In the genomic region with DNA sequence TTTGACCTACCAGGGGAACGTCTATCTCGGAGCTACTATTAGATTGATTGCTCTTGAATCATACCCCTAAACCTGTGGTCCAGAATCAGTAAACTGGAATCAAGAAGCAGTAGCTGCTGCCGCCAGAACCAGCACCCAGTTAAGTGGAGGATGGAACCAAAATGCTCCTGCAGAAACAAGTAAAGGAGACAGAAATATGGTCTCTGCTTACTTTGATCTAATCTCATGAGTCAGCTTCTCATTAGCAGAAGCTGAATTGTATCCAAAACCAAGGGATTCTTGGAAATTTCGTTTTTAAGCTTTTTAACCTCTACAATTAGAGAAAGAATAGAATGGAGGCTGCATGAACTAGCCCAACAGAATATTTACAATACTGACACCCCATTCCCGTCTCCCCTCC, we compare ENCODE assay signal across 10 cellular contexts. TPM values are rescaled to one million over a fixed set of nuclear protein-coding genes. Genes with fewer than 3 reads are reported as not detected.
A peak's percentile ranks its signal among the peaks of the same experiment; 100 is the strongest.
DNase-seq lines count a peak whose midpoint lies in the region; ATAC-seq, FAIRE-seq and TF ChIP-seq lines count a peak whose summit lies in the region.
"Had no signal": no experiment of that assay in that cellular context is flagged by ENCODE, and none has a peak within 500 bp of the region (broad histone marks: within the 10 kb centered on the region; RNA-seq: fewer than 3 reads in every experiment).

No MANE protein-coding gene starts in this region.

- RAD21 ChIA-PET in GM12878 (lab: Charles Lee; ENCODE audit: unreplicated experiment): interaction anchor here (0.8 to 4.5 kb wide), 10 partner anchors 21 to 145 kb away, joined by 3 to 34 read pairs (median 9); a partner anchor contains a TSS

- peaks cover 63 to 96% (median 85%) of the 10 kb centered on the region in 10 experiments for H3K4me1 ChIP-seq in BLaER1 treated with 17β-estradiol and CSF1 and Interleukin-3, amounts not matched to agents 10 nM and 100 nM
- H3K4me1 ChIP-seq in Karpas-422 (ENCODE audit: low read length) (peaks cover 48% of the 10 kb centered on the region), GM12878 (ENCODE audit: control insufficient read depth, insufficient read depth, low read length) (peaks cover 40% of the 10 kb centered on the region)

- no peak for TF ChIP-seq POLR2A in GM12878 (IDR thresholded peaks at IDR 0.05; ENCODE audit: low read depth, low read length)

- CTCF ChIA-PET in GM12878 (lab: Yijun Ruan, JAX): interaction anchor here (0.7 to 6.4 kb wide), 11 partner anchors 11 to 312 kb away, joined by 3 to 31 read pairs (median 8); a partner anchor contains a TSS

- H3K27me3 ChIP-seq in BLaER1 treated with 17β-estradiol and CSF1 and Interleukin-3, amounts not matched to agents 10 nM and 100 nM: no peaks in the 10 kb centered on the region
- H3K27me3 ChIP-seq in Karpas-422 (ENCODE audit: low read length) (no peaks in the 10 kb centered on the region), GM12878 (replicated peaks in 1 of 2; ENCODE audit: control insufficient read depth in 2 of 2, insufficient read depth in 2 of 2, low read length in 1 of 2) (no peaks in the 10 kb centered on the region)

- H3K36me3 Mint-ChIP-seq in natural killer cell: no peaks in the 10 kb centered on the region

- TF ChIP-seq CTCF in GM12878 (IDR thresholded peaks at IDR 0.05 in 2 of 3, conservative IDR thresholded peaks at IDR 0.05 in 1 of 3; ENCODE audit: control insufficient read depth in 2 of 3, extremely low read depth in 1 of 3, insufficient read depth in 1 of 3, low read depth in 3 of 3, low read length in 3 of 3) (no peak), natural killer cell (IDR thresholded peaks at IDR 0.05) (no peak)

- no peaks in the 10 kb centered on the region for H3K9me2 ChIP-seq in Karpas-422 (replicated peaks; ENCODE audit: insufficient read depth, low read length)

- H4K20me1 ChIP-seq in BLaER1 treated with 17β-estradiol and CSF1 and Interleukin-3, amounts not matched to agents 10 nM and 100 nM: peaks cover 12 to 73% (median 55%) of the 10 kb centered on the region in 11 experiments; a peak in 20 of 22 replicates
- H4K20me1 ChIP-seq in Karpas-422 (ENCODE audit: insufficient read depth, low read depth, low read length) (no peaks in the 10 kb centered on the region; the same call in 1 of the 2 replicates), GM12878 (ENCODE audit: control insufficient read depth, insufficient read depth) (no peaks in the 10 kb centered on the region)

- no peaks in the 10 kb centered on the region for H3K9me3 Mint-ChIP-seq in natural killer cell

- H3K27ac ChIP-seq in BLaER1 treated with 17β-estradiol and CSF1 and Interleukin-3, amounts not matched to agents 10 nM and 100 nM: peak overlapping the region; percentile 64 to 95 (median 90); a peak in 21 of 22 replicates
- H3K27ac ChIP-seq in Karpas-422 (ENCODE audit: low read length) (peak overlapping the region; percentile 92), GM12878 (ENCODE audit: control insufficient read depth, insufficient read depth) (peak overlapping the region; percentile 96)

- peak overlapping the region in 9 of 10 experiments; percentile 21 to 65 (median 51); a peak in 12 of 20 replicates for H3K4me3 ChIP-seq in BLaER1 treated with 17β-estradiol and CSF1 and Interleukin-3, amounts not matched to agents 10 nM and 100 nM
- H3K4me3 ChIP-seq in Karpas-422 (ENCODE audit: low read length): no peak overlapping the region
- H3K4me3 ChIP-seq in GM12878: no peak overlapping the region

- no peak for TF ChIP-seq EP300 in GM12878 (IDR thresholded peaks at IDR 0.05; ENCODE audit: borderline replicate concordance in 1 of 2, control insufficient read depth in 1 of 2, low read depth in 2 of 2, low read length in 2 of 2)

- peak overlapping the region; percentile 92 to 93 for H3K27ac Mint-ChIP-seq in natural killer cell

- intact Hi-C loops in GM12878 (cut with micrococcal nuclease; ENCODE audit: unreplicated experiment): loop anchor here (2.0 kb wide), 1 partner anchor 42 kb away; a partner anchor contains a TSS
- intact Hi-C loops in natural killer cell (cut with micrococcal nuclease): loop anchor here (2.0 kb wide), 1 partner anchor 16 kb away; no protein-coding TSS in a partner anchor

- DNase-seq in Karpas-422: no peak
- DNase-seq in GM12878 (ENCODE audit: low read depth, low spot score): no peak
- DNase-seq in natural killer cell: no peak
- DNase-seq in activated CD4-positive, CD25-positive, alpha-beta regulatory T cell treated with anti-CD3 and anti-CD28 coated beads, Interleukin-2, amount 50 U/mL, for 72 hours: no peak
- no peak for DNase-seq in ecto neural progenitor cell (ENCODE audit: low spot score)
- no peak for DNase-seq in OCI-M2 (lab: John Stamatoyannopoulos, UW; ENCODE audit: unreplicated experiment)
- no peak for DNase-seq in D341Med (ENCODE audit: low spot score)
- DNase-seq: DMS79, NCI-H446 treated with DMSO at 0.1 percent for 48 hours had no signal

- SMC1A ChIA-PET in GM12878 (lab: Charles Lee; ENCODE audit: uncharacterized antibody, unreplicated experiment): interaction anchor here (0.9 to 11.2 kb wide), 19 partner anchors 13 to 245 kb away, joined by 3 to 135 read pairs (median 8); a partner anchor contains a TSS

- WGBS in GM12878 (ENCODE audit: insufficient coverage, insufficient replicate concordance, low lambda C conversion rate, missing lambda C conversion rate): 53% methylated on average over 5 of the region's 5 CpGs

- no peak overlapping the region for H3K4me3 Mint-ChIP-seq in natural killer cell

- no peaks in the 10 kb centered on the region for H3K27me3 Mint-ChIP-seq in natural killer cell (ENCODE audit: low read depth in 2 of 2)

- no peak overlapping the region for H2AFZ ChIP-seq in Karpas-422 (ENCODE audit: low read length)
- no peak overlapping the region for H2AFZ ChIP-seq in GM12878 (ENCODE audit: control insufficient read depth, low read depth, low read length)

- no peak for FAIRE-seq in GM12878 (lab: Jason Lieb, UNC)

- ATAC-seq in GM12878 (no peak), natural killer cell (no peak)

- H3K9ac ChIP-seq in BLaER1 treated with 17β-estradiol and CSF1 and Interleukin-3, amounts not matched to agents 10 nM and 100 nM: peak overlapping the region; percentile 65 to 84 (median 79); a peak in 20 of 22 replicates
- H3K9ac ChIP-seq in Karpas-422 (ENCODE audit: low read length) (no peak overlapping the region), GM12878 (ENCODE audit: control insufficient read depth, insufficient read depth, low read length) (peak overlapping the region; percentile 72; the same call in 1 of the 2 replicates)

- no peak for TF ChIP-seq RAD21 in GM12878 (IDR thresholded peaks at IDR 0.05; ENCODE audit: insufficient read depth, low read depth, low read length)

- H3K36me3 ChIP-seq in BLaER1 treated with 17β-estradiol and CSF1 and Interleukin-3, amounts not matched to agents 10 nM and 100 nM: peaks cover 72 to 96% (median 83%) of the 10 kb centered on the region in 11 experiments
- H3K36me3 ChIP-seq in Karpas-422 (ENCODE audit: insufficient read depth, low read length) (peaks cover 50% of the 10 kb centered on the region), GM12878 (ENCODE audit: control insufficient read depth in 2 of 2, insufficient read depth in 2 of 2, low read length in 1 of 2) (peaks cover 17 to 50% of the 10 kb centered on the region in 2 experiments)

- peaks cover 66 to 68% of the 10 kb centered on the region in 2 donors for H3K4me1 Mint-ChIP-seq in natural killer cell

- peaks cover 89% of the 10 kb centered on the region for H3K79me2 ChIP-seq in Karpas-422 (ENCODE audit: low read length)
- peaks cover 66% of the 10 kb centered on the region for H3K79me2 ChIP-seq in GM12878 (ENCODE audit: control insufficient read depth, insufficient read depth, low read length)

- in situ Hi-C loops in GM12878 (cut with MboI): no loop called here

- no peaks in the 10 kb centered on the region for H3K9me3 ChIP-seq in BLaER1 treated with 17β-estradiol and CSF1 and Interleukin-3, amounts not matched to agents 10 nM and 100 nM (replicated peaks in 1 of 11)
- H3K9me3 ChIP-seq in Karpas-422 (ENCODE audit: low read length) (no peaks in the 10 kb centered on the region), GM12878 (replicated peaks; ENCODE audit: control insufficient read depth, insufficient read depth, low read length) (no peaks in the 10 kb centered on the region)

- POLR2A ChIA-PET in GM12878 (lab: Charles Lee): interaction anchor here (0.6 to 4.0 kb wide), 13 partner anchors 14 to 120 kb away, joined by 3 to 34 read pairs (median 4); a partner anchor contains a TSS

- H3K4me2 ChIP-seq in BLaER1 treated with 17β-estradiol and CSF1 and Interleukin-3, amounts not matched to agents 10 nM and 100 nM: peak overlapping the region; percentile 77 to 96 (median 88)
- H3K4me2 ChIP-seq in Karpas-422 (ENCODE audit: low read depth, low read length, poor library complexity, severe bottlenecking) (no peak overlapping the region), GM12878 (ENCODE audit: control insufficient read depth, insufficient read depth) (peak overlapping the region; percentile 92)

- no TSS peak for BruUV-seq in GM12878 (replicated peaks; lab: Mats Ljungman, UMichigan)

RNA-seq across cellular contexts. Expression of a gene that starts 42.6 kb away (rescaled TPM):
- total RNA-seq in Karpas-422 (2014; rRNA removed; shearing (Covaris generic); ENCODE audit: low replicate concordance): 5.8 and 15.7 TPM in 2 replicates
- 25.1 and 27.4 TPM in 2 replicates for total RNA-seq in GM12878 (2013; cell fraction: nucleolus; rRNA removed)
- total RNA-seq in GM12878 (2014; rRNA removed) (13.5 and 15.4 TPM in 2 replicates), GM12878 (2014; rRNA removed; fragmentation: Illumina TruSeq; extraction: Trizol) (10.9 and 11.1 TPM in 2 replicates), GM12878 (2021) (10.4 and 10.7 TPM in 2 replicates), natural killer cell (10 to 100 TPM; 23.1 to 35.2 (median 30.3) TPM)
- 8.8 TPM for polyA plus RNA-seq in GM12878 (2011; ENCODE audit: low read depth)
- polyA plus RNA-seq in GM12878 (2011; rRNA removed) (11.0 and 17.3 TPM in 2 replicates), GM12878 (2014; fragmentation: Illumina TruSeq; extraction: Trizol) (10.4 and 11.2 TPM in 2 replicates), GM12878 (2014; fragmentation: Nextera tagmentation; extraction: Ambion mirVana) (10 to 100 TPM in 1 of 2 experiments, 1 to 10 TPM in 1; 8.8 to 12.8 TPM), GM12878 (2014; rRNA removed) (8.0 and 9.8 TPM in 2 replicates), GM12878 (2016; fragmentation: Nextera tagmentation; extraction: Ambion mirVana) (10 to 100 TPM; 15.8 to 18.1 TPM)
- polyA plus RNA-seq in GM12878 (2011; cell fraction: cytosol; rRNA removed): 18.7 and 19.3 TPM in 2 replicates
- polyA plus RNA-seq in GM12878 (2011; cell fraction: nucleus; rRNA removed): 14.3 and 16.5 TPM in 2 replicates
- 12.6 and 14.0 TPM in 2 replicates for polyA plus RNA-seq in GM12878 (2012)
- 17.5 and 26.6 TPM in 2 replicates for polyA minus RNA-seq in GM12878 (2011; rRNA and poly(A)+ RNA removed)
- polyA minus RNA-seq in GM12878 (2011; cell fraction: cytosol; rRNA and poly(A)+ RNA removed): 4.3 and 5.8 TPM in 2 replicates
- polyA minus RNA-seq in GM12878 (2011; cell fraction: nucleus; rRNA and poly(A)+ RNA removed): 11.5 and 19.5 TPM in 2 replicates

RNA-seq across cellular contexts. Expression of a gene that starts 49.4 kb away (rescaled TPM):
- 55.8 and 73.1 TPM in 2 replicates for total RNA-seq in Karpas-422 (2014; rRNA removed; shearing (Covaris generic); ENCODE audit: low replicate concordance)
- 132 and 155 TPM in 2 replicates for total RNA-seq in GM12878 (2013; cell fraction: nucleolus; rRNA removed)
- total RNA-seq in GM12878 (2014; rRNA removed) (20.5 and 24.3 TPM in 2 replicates), GM12878 (2014; rRNA removed; fragmentation: Illumina TruSeq; extraction: Trizol) (22.7 and 23.6 TPM in 2 replicates), GM12878 (2021) (93.4 and 98.0 TPM in 2 replicates), natural killer cell (100 to 1,000 TPM; 199 to 214 (median 202) TPM)
- polyA plus RNA-seq in GM12878 (2011; ENCODE audit: low read depth): 28.6 TPM
- polyA plus RNA-seq in GM12878 (2011; rRNA removed) (9.4 and 13.1 TPM in 2 replicates), GM12878 (2014; fragmentation: Illumina TruSeq; extraction: Trizol) (59.0 and 75.1 TPM in 2 replicates), GM12878 (2014; fragmentation: Nextera tagmentation; extraction: Ambion mirVana) (10 to 100 TPM in 1 of 2 experiments, 1 to 10 TPM in 1; 10.0 to 24.5 TPM), GM12878 (2014; rRNA removed) (41.6 and 57.8 TPM in 2 replicates), GM12878 (2016; fragmentation: Nextera tagmentation; extraction: Ambion mirVana) (10 to 100 TPM; 22.2 to 22.8 TPM)
- polyA plus RNA-seq in GM12878 (2011; cell fraction: cytosol; rRNA removed): 18.8 and 23.5 TPM in 2 replicates
- polyA plus RNA-seq in GM12878 (2011; cell fraction: nucleus; rRNA removed): 49.4 and 77.8 TPM in 2 replicates
- 44.5 and 51.6 TPM in 2 replicates for polyA plus RNA-seq in GM12878 (2012)
- polyA minus RNA-seq in GM12878 (2011; rRNA and poly(A)+ RNA removed): 31.7 and 33.9 TPM in 2 replicates
- polyA minus RNA-seq in GM12878 (2011; cell fraction: cytosol; rRNA and poly(A)+ RNA removed): 29.7 and 37.3 TPM in 2 replicates
- polyA minus RNA-seq in GM12878 (2011; cell fraction: nucleus; rRNA and poly(A)+ RNA removed): 18.1 and 41.5 TPM in 2 replicates

Comparison
In these comparisons a context has a peak if more than half of its experiments do, and no peak if none do; other contexts are left out.
1. H3K4me3 ChIP-seq: peak in BLaER1 treated with 17β-estradiol and CSF1 and Interleukin-3, amounts not matched to agents 10 nM and 100 nM (9 of 10); none in Karpas-422 (single experiment) and GM12878 (single experiment).
2. Peak in every context shown above with its lines, with median percentiles within 50 percentile points of each other: H3K27ac ChIP-seq.